Comparison of ENCODE assay signal across 9 cellular contexts in the genomic region with DNA sequence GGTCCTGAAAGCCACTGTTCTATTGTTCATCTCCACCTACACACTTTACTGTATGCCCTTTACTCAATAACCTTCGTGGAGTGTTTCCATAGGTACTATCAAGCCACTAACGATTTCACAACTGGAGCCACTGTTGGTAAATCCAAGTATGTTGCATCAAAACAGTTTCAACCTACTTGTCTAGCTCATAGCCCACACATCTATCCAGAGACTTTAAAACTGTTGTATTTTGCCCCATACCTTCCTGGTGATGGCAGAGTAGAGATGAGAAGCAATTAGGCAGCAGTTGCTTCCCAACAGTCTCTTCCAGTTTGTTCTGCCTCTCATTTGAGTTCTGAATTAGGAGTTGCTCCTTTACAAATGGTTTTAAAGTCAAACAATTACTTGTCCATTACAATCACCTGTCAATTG. TPM values are rescaled to one million over a fixed set of nuclear protein-coding genes. Genes with fewer than 3 reads are reported as not detected.
DNase-seq lines count a peak whose midpoint lies in the region; ATAC-seq and TF ChIP-seq lines count a peak whose summit lies in the region.
"Had no signal": no experiment of that assay in that cellular context is flagged by ENCODE, and none has a peak within 500 bp of the region (broad histone marks: within the 10 kb centered on the region; RNA-seq: fewer than 3 reads in every experiment).

No MANE protein-coding gene starts in this region.

- no peaks in the 10 kb centered on the region for H3K27me3 ChIP-seq in dorsolateral prefrontal cortex
- H3K27me3 ChIP-seq in lung (ENCODE audit: control insufficient read depth, insufficient read depth) = no peaks in the 10 kb centered on the region
- H3K27me3 ChIP-seq in thyroid gland = no peaks in the 10 kb centered on the region

- no peak for TF ChIP-seq CTCF in dorsolateral prefrontal cortex (IDR thresholded peaks at IDR 0.05 in 54 of 56, conservative IDR thresholded peaks at IDR 0.05 in 2 of 56; ENCODE audit: low read depth in 1 of 56, partially characterized antibody in 56 of 56)
- no peak for TF ChIP-seq CTCF in lung (IDR thresholded peaks at IDR 0.05; ENCODE audit: control extremely low read depth, extremely low read depth)
- TF ChIP-seq CTCF in thyroid gland (IDR thresholded peaks at IDR 0.05) = no peak

- H3K27ac ChIP-seq in dorsolateral prefrontal cortex (peak overlapping the region; percentile 60 to 99 (median 93)), lung (ENCODE audit: low read depth in 1 of 2, low read length in 1 of 2) (peak overlapping the region in 1 of 2 donors; percentile 89), thyroid gland (peak overlapping the region; percentile 75 to 84 (median 81))

- TF ChIP-seq POLR2A in thyroid gland (IDR thresholded peaks at IDR 0.05) = no peak

- DNase-seq in OCI-M1 (lab: John Stamatoyannopoulos, UW) = peak; percentile 66
- no peak for DNase-seq in dorsolateral prefrontal cortex
- DNase-seq in lung (ENCODE audit: low spot score) = no peak
- DNase-seq in thyroid gland = no peak
- DNase-seq in NCI-H187 (lab: John Stamatoyannopoulos, UW) = no peak
- DNase-seq in iPS-NIHi11 (ENCODE audit: low spot score) = no peak
- DNase-seq: T-helper 17 cell had no signal

- no peaks in the 10 kb centered on the region for H3K27me3 Mint-ChIP-seq in activated T-helper 17 cell treated with anti-CD3 and anti-CD28 coated beads, Interleukin-2, amount 50 U/mL, for 72 hours
- H3K27me3 Mint-ChIP-seq: central memory CD8-positive, alpha-beta T cell; T-helper 17 cell had no signal

- intact Hi-C loops in dorsolateral prefrontal cortex (cut with DNase I) (loop anchor here in 1 of 2 donors (10.0 kb wide), 1 partner anchor 165 kb away; no protein-coding TSS in a partner anchor), thyroid gland (cut with DNase I) (loop anchor here (10.0 kb wide), 1 partner anchor 95 kb away; the partner anchor contains the start of gene LARP1)

- H3K27ac Mint-ChIP-seq in activated T-helper 17 cell treated with anti-CD3 and anti-CD28 coated beads, Interleukin-2, amount 50 U/mL, for 72 hours = no peak overlapping the region
- H3K27ac Mint-ChIP-seq: T-helper 17 cell had no signal

- H3K4me1 Mint-ChIP-seq in activated T-helper 17 cell treated with anti-CD3 and anti-CD28 coated beads, Interleukin-2, amount 50 U/mL, for 72 hours = no peaks in the 10 kb centered on the region
- H3K4me1 Mint-ChIP-seq: central memory CD8-positive, alpha-beta T cell had no signal

- no peak overlapping the region for H3K4me3 Mint-ChIP-seq in activated T-helper 17 cell treated with anti-CD3 and anti-CD28 coated beads, Interleukin-2, amount 50 U/mL, for 72 hours
- H3K4me3 Mint-ChIP-seq: central memory CD8-positive, alpha-beta T cell; T-helper 17 cell had no signal

- H3K4me3 ChIP-seq in dorsolateral prefrontal cortex (peak overlapping the region; percentile 40 to 84 (median 68)), lung (peak overlapping the region; percentile 59), thyroid gland (replicated peaks in 1 of 3) (peak overlapping the region in 2 of 3 donors; percentile 26 to 32)

- H3K9me3 ChIP-seq in lung (ENCODE audit: control insufficient read depth in 2 of 2, insufficient read depth in 1 of 2, low read length in 1 of 2) = no peaks in the 10 kb centered on the region
- no peaks in the 10 kb centered on the region for H3K9me3 ChIP-seq in thyroid gland

- no peaks in the 10 kb centered on the region for H3K9me3 Mint-ChIP-seq in activated T-helper 17 cell treated with anti-CD3 and anti-CD28 coated beads, Interleukin-2, amount 50 U/mL, for 72 hours
- H3K9me3 Mint-ChIP-seq: central memory CD8-positive, alpha-beta T cell had no signal

- H3K36me3 ChIP-seq in lung (ENCODE audit: control insufficient read depth in 2 of 2, insufficient read depth in 2 of 2, low read length in 2 of 2) (no peaks in the 10 kb centered on the region), thyroid gland (no peaks in the 10 kb centered on the region)

- no peaks in the 10 kb centered on the region for H3K36me3 Mint-ChIP-seq in activated T-helper 17 cell treated with anti-CD3 and anti-CD28 coated beads, Interleukin-2, amount 50 U/mL, for 72 hours (ENCODE audit: low read depth)

- H3K4me1 ChIP-seq in lung (ENCODE audit: control insufficient read depth in 2 of 2, insufficient read depth in 2 of 2, low read length in 2 of 2) (peaks cover 7 to 23% of the 10 kb centered on the region in 2 donors), thyroid gland (peaks cover 34% of the 10 kb centered on the region in 2 donors)

- ATAC-seq in lung (ENCODE audit: insufficient read depth, low FRiP score) = no peak
- no peak for ATAC-seq in activated T-helper 17 cell treated with anti-CD3 and anti-CD28 coated beads, Interleukin-2, amount 50 U/mL, for 72 hours (replicated peaks)
- ATAC-seq: T-helper 17 cell had no signal

- 8 to 10% methylated on average over 2 of the region's 2 CpGs for WGBS in lung, 2 donors
- WGBS in thyroid gland, 2 donors = 10 to 15% methylated on average over 2 of the region's 2 CpGs

RNA-seq across cellular contexts. Expression of gene FAXDC2, which starts 0.6 kb away (rescaled TPM):
- total RNA-seq in dorsolateral prefrontal cortex (100 to 1,000 TPM in 7 of 120 experiments, 10 to 100 TPM in 113; 17.1 to 155 (median 53.8) TPM), lung (10 to 100 TPM; 21.0 to 37.5 TPM), thyroid gland (100 to 1,000 TPM in 1 of 4 donors, 10 to 100 TPM in 3; 47.0 to 148 (median 52.9) TPM)
- 10 to 100 TPM; 11.1 to 13.2 TPM for polyA plus RNA-seq in lung
- total RNA-seq in activated T-helper 17 cell treated with anti-CD3 and anti-CD28 coated beads, Interleukin-2, amount 50 U/mL, for 72 hours = not detected

RNA-seq across cellular contexts. Expression of gene CNOT8, which starts 8.6 kb away (rescaled TPM):
- 10 to 100 TPM; 40.2 to 72.9 (median 52.6) TPM for total RNA-seq in dorsolateral prefrontal cortex
- 10 to 100 TPM; 62.6 to 87.0 TPM for total RNA-seq in lung
- 10 to 100 TPM; 53.9 to 74.9 TPM for polyA plus RNA-seq in lung
- 100 to 1,000 TPM in 1 of 4 donors, 10 to 100 TPM in 3; 70.3 to 123 (median 88.6) TPM for total RNA-seq in thyroid gland
- total RNA-seq in activated T-helper 17 cell treated with anti-CD3 and anti-CD28 coated beads, Interleukin-2, amount 50 U/mL, for 72 hours = 100 to 1,000 TPM in 1 of 2 donors, 10 to 100 TPM in 1; 87.4 to 173 TPM

Comparison
In these comparisons a context has a peak if more than half of its experiments do, and no peak if none do; other contexts are left out.
1. RNA of gene FAXDC2, which starts 0.6 kb away (total RNA-seq): 47.0 to 148 TPM in thyroid gland, 17.1 to 155 TPM in dorsolateral prefrontal cortex and 21.0 to 37.5 TPM in lung; not detected in activated T-helper 17 cell treated with anti-CD3 and anti-CD28 coated beads, Interleukin-2, amount 50 U/mL, for 72 hours; every median in the first group is over 10 times any median in the second.
2. Peak in every context shown above with its lines, with median percentiles within 50 percentile points of each other: H3K4me3 ChIP-seq.